2 cellular contexts compared by ENCODE assay signal in the genomic region with DNA sequence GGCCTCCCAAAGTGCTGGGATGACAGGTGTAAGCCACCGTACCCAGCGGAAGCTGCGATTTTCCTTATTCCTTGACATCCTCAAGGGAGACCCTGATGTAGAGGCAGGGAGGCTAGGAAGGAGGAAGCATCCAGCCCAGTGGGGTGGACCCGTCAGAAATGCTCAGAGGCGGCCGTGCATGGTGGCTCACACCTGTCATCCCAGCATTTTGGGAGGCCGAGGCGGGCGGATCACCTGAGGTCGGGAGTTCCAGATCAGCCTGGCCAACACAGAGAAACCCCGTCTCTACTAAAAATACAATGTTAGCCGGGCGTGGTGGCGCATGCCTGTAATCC.
A peak's percentile ranks its signal among the peaks of the same experiment; 100 is the strongest.
TF ChIP-seq lines count a peak whose summit lies in the region.

No MANE protein-coding gene starts in this region.

TF ChIP-seq in HCT116, 20 proteins besides CTCF, POLR2A, EP300 and RAD21:
- no peak for TF ChIP-seq FOSL1 (IDR thresholded peaks at IDR 0.05; ENCODE audit: low read depth)
- TF ChIP-seq SIN3A (IDR thresholded peaks at IDR 0.05; ENCODE audit: low read depth) = no peak
- no peak for TF ChIP-seq SP1 (IDR thresholded peaks at IDR 0.05; ENCODE audit: low read depth)
- no peak for TF ChIP-seq EZH2phosphoT487 (IDR thresholded peaks at IDR 0.05; ENCODE audit: borderline replicate concordance)
- TF ChIP-seq, protein P1, sequence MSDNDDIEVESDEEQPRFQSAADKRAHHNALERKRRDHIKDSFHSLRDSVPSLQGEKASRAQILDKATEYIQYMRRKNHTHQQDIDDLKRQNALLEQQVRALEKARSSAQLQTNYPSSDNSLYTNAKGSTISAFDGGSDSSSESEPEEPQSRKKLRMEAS (IDR thresholded peaks at IDR 0.05) = no peak
- TF ChIP-seq JUND (IDR thresholded peaks at IDR 0.05) = no peak
- TF ChIP-seq, protein P2, sequence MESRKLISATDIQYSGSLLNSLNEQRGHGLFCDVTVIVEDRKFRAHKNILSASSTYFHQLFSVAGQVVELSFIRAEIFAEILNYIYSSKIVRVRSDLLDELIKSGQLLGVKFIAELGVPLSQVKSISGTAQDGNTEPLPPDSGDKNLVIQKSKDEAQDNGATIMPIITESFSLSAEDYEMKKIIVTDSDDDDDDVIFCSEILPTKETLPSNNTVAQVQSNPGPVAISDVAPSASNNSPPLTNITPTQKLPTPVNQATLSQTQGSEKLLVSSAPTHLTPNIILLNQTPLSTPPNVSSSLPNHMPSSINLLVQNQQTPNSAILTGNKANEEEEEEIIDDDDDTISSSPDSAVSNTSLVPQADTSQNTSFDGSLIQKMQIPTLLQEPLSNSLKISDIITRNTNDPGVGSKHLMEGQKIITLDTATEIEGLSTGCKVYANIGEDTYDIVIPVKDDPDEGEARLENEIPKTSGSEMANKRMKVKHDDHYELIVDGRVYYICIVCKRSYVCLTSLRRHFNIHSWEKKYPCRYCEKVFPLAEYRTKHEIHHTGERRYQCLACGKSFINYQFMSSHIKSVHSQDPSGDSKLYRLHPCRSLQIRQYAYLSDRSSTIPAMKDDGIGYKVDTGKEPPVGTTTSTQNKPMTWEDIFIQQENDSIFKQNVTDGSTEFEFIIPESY (IDR thresholded peaks at IDR 0.05; ENCODE audit: extremely low read depth, insufficient replicate concordance, low read length) = no peak
- no peak for TF ChIP-seq ZNF274 (IDR thresholded peaks at IDR 0.05; ENCODE audit: low read depth, low read length)
TF ChIP-seq in HCT116: peak in this region for 0.

TF ChIP-seq in K562, 482 proteins besides CTCF, POLR2A, EP300 and RAD21 (continues in another document):
- TF ChIP-seq, protein P3, sequence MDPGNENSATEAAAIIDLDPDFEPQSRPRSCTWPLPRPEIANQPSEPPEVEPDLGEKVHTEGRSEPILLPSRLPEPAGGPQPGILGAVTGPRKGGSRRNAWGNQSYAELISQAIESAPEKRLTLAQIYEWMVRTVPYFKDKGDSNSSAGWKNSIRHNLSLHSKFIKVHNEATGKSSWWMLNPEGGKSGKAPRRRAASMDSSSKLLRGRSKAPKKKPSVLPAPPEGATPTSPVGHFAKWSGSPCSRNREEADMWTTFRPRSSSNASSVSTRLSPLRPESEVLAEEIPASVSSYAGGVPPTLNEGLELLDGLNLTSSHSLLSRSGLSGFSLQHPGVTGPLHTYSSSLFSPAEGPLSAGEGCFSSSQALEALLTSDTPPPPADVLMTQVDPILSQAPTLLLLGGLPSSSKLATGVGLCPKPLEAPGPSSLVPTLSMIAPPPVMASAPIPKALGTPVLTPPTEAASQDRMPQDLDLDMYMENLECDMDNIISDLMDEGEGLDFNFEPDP (CRISPR knock-in tag; IDR thresholded peaks at IDR 0.05) = no peak
- TF ChIP-seq HNRNPL (IDR thresholded peaks at IDR 0.05; ENCODE audit: low read depth, low read length) (no peak), HMGN3 (IDR thresholded peaks at IDR 0.05; ENCODE audit: borderline replicate concordance, extremely low read depth, insufficient read length, low read depth, low read length) (no peak), MIER1 (IDR thresholded peaks at IDR 0.05; ENCODE audit: low read depth) (no peak), SRSF1 (IDR thresholded peaks at IDR 0.05; ENCODE audit: low read depth, low read length) (no peak), PTRF (tag; IDR thresholded peaks at IDR 0.05) (no peak), ELF1 (tag; IDR thresholded peaks at IDR 0.05) (no peak), MAFK (IDR thresholded peaks at IDR 0.05; ENCODE audit: low read length) (no peak), NONO (IDR thresholded peaks at IDR 0.05; ENCODE audit: low read depth in 2 of 2, low read length in 1 of 2) (no peak), ZNF586 (CRISPR knock-in tag; conservative IDR thresholded peaks at IDR 0.05) (no peak), HLTF (IDR thresholded peaks at IDR 0.05) (0 out of 2 replicates have a peak, but pooled peaks have one; percentile 70), PHB (CRISPR knock-in tag; IDR thresholded peaks at IDR 0.05) (no peak), ZNF584 (CRISPR knock-in tag; IDR thresholded peaks at IDR 0.05; ENCODE audit: low read depth) (no peak), SMARCA5 (IDR thresholded peaks at IDR 0.05) (peak; percentile 73), ZNF347 (CRISPR knock-in tag; IDR thresholded peaks at IDR 0.05; ENCODE audit: low read depth) (no peak), MCM5 (IDR thresholded peaks at IDR 0.05; ENCODE audit: low read depth) (no peak), SMARCA4 (IDR thresholded peaks at IDR 0.05) (no peak), TCF7 (IDR thresholded peaks at IDR 0.05; ENCODE audit: borderline replicate concordance) (0 out of 2 replicates have a peak, but pooled peaks have one; percentile 3), RUNX1 (IDR thresholded peaks at IDR 0.05; ENCODE audit: low read depth) (no peak), KLF16 (IDR thresholded peaks at IDR 0.05) (no peak), NEUROD1 (IDR thresholded peaks at IDR 0.05; ENCODE audit: borderline replicate concordance, low read depth, low read length, partially characterized antibody) (no peak), ZNF253 (CRISPR knock-in tag; conservative IDR thresholded peaks at IDR 0.05) (no peak), BACH1 (tag; IDR thresholded peaks at IDR 0.05) (no peak), MCM7 (IDR thresholded peaks at IDR 0.05) (no peak), XRCC3 (IDR thresholded peaks at IDR 0.05) (no peak)
- TF ChIP-seq, protein P4, sequence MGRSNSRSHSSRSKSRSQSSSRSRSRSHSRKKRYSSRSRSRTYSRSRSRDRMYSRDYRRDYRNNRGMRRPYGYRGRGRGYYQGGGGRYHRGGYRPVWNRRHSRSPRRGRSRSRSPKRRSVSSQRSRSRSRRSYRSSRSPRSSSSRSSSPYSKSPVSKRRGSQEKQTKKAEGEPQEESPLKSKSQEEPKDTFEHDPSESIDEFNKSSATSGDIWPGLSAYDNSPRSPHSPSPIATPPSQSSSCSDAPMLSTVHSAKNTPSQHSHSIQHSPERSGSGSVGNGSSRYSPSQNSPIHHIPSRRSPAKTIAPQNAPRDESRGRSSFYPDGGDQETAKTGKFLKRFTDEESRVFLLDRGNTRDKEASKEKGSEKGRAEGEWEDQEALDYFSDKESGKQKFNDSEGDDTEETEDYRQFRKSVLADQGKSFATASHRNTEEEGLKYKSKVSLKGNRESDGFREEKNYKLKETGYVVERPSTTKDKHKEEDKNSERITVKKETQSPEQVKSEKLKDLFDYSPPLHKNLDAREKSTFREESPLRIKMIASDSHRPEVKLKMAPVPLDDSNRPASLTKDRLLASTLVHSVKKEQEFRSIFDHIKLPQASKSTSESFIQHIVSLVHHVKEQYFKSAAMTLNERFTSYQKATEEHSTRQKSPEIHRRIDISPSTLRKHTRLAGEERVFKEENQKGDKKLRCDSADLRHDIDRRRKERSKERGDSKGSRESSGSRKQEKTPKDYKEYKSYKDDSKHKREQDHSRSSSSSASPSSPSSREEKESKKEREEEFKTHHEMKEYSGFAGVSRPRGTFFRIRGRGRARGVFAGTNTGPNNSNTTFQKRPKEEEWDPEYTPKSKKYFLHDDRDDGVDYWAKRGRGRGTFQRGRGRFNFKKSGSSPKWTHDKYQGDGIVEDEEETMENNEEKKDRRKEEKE (IDR thresholded peaks at IDR 0.05; ENCODE audit: borderline replicate concordance in 1 of 2, control insufficient read depth in 1 of 2, low read depth in 2 of 2, low read length in 1 of 2) = no peak
- TF ChIP-seq, protein P5, sequence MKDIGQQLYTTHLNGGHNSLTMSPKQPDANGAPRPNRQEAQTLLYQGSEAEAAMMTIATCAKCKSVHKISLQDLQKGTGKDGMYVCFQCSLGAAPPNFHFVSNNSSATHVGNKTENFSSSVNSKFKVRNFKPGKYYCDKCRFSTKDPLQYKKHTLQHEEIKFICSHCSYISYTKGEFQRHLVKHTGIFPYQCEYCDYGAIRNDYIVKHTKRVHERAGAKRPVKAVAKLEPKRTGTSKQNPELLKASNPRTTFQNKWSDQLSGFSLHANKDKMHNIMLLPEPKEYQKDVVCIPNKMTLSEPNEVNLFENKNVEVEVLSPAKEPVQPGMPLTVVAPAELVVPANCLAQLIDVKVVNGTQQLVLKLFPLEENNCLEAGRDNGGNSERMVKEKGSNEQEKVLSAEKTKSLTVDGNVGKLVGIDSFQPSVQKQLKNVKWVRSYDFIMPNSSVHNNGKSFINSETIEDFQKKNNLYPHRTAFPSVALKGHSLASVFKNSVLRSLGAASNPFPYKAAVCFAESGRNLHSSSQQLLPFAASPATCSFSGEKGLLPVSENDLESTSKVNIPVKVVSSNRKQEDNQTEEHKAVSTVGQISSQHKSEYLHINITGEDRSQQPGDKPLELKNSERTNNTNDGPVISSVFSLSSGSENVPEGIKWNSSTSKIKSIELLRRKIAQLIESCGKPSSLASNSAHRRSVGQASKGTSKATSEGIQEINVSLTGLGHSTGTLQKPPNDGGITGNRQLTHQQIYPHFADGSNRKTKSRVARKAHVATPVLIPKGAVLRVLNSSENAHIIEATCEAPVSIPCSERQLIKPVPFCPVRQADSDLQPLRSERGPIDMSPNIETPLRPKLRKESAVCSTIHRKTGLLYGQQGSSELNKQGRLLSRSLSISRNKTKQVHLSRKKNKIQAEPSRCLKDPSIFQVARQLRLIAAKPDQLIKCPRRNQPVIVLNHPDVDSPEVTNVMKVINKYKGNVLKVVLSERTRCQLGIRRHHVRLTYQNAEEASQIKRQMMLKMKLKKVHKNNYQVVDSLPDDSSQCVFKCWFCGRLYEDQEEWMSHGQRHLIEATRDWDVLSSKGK (CRISPR knock-in tag; IDR thresholded peaks at IDR 0.05) = no peak
- TF ChIP-seq, protein P6, sequence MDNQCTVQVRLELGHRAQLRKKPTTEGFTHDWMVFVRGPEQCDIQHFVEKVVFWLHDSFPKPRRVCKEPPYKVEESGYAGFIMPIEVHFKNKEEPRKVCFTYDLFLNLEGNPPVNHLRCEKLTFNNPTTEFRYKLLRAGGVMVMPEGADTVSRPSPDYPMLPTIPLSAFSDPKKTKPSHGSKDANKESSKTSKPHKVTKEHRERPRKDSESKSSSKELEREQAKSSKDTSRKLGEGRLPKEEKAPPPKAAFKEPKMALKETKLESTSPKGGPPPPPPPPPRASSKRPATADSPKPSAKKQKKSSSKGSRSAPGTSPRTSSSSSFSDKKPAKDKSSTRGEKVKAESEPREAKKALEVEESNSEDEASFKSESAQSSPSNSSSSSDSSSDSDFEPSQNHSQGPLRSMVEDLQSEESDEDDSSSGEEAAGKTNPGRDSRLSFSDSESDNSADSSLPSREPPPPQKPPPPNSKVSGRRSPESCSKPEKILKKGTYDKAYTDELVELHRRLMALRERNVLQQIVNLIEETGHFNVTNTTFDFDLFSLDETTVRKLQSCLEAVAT (IDR thresholded peaks at IDR 0.05) = 0 out of 4 replicates have a peak, but pooled peaks of 1 of the 2 experiments have one; percentile 59
- TF ChIP-seq, protein P7, sequence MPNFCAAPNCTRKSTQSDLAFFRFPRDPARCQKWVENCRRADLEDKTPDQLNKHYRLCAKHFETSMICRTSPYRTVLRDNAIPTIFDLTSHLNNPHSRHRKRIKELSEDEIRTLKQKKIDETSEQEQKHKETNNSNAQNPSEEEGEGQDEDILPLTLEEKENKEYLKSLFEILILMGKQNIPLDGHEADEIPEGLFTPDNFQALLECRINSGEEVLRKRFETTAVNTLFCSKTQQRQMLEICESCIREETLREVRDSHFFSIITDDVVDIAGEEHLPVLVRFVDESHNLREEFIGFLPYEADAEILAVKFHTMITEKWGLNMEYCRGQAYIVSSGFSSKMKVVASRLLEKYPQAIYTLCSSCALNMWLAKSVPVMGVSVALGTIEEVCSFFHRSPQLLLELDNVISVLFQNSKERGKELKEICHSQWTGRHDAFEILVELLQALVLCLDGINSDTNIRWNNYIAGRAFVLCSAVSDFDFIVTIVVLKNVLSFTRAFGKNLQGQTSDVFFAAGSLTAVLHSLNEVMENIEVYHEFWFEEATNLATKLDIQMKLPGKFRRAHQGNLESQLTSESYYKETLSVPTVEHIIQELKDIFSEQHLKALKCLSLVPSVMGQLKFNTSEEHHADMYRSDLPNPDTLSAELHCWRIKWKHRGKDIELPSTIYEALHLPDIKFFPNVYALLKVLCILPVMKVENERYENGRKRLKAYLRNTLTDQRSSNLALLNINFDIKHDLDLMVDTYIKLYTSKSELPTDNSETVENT (CRISPR knock-in tag; IDR thresholded peaks at IDR 0.05) = no peak
- TF ChIP-seq, protein P8, sequence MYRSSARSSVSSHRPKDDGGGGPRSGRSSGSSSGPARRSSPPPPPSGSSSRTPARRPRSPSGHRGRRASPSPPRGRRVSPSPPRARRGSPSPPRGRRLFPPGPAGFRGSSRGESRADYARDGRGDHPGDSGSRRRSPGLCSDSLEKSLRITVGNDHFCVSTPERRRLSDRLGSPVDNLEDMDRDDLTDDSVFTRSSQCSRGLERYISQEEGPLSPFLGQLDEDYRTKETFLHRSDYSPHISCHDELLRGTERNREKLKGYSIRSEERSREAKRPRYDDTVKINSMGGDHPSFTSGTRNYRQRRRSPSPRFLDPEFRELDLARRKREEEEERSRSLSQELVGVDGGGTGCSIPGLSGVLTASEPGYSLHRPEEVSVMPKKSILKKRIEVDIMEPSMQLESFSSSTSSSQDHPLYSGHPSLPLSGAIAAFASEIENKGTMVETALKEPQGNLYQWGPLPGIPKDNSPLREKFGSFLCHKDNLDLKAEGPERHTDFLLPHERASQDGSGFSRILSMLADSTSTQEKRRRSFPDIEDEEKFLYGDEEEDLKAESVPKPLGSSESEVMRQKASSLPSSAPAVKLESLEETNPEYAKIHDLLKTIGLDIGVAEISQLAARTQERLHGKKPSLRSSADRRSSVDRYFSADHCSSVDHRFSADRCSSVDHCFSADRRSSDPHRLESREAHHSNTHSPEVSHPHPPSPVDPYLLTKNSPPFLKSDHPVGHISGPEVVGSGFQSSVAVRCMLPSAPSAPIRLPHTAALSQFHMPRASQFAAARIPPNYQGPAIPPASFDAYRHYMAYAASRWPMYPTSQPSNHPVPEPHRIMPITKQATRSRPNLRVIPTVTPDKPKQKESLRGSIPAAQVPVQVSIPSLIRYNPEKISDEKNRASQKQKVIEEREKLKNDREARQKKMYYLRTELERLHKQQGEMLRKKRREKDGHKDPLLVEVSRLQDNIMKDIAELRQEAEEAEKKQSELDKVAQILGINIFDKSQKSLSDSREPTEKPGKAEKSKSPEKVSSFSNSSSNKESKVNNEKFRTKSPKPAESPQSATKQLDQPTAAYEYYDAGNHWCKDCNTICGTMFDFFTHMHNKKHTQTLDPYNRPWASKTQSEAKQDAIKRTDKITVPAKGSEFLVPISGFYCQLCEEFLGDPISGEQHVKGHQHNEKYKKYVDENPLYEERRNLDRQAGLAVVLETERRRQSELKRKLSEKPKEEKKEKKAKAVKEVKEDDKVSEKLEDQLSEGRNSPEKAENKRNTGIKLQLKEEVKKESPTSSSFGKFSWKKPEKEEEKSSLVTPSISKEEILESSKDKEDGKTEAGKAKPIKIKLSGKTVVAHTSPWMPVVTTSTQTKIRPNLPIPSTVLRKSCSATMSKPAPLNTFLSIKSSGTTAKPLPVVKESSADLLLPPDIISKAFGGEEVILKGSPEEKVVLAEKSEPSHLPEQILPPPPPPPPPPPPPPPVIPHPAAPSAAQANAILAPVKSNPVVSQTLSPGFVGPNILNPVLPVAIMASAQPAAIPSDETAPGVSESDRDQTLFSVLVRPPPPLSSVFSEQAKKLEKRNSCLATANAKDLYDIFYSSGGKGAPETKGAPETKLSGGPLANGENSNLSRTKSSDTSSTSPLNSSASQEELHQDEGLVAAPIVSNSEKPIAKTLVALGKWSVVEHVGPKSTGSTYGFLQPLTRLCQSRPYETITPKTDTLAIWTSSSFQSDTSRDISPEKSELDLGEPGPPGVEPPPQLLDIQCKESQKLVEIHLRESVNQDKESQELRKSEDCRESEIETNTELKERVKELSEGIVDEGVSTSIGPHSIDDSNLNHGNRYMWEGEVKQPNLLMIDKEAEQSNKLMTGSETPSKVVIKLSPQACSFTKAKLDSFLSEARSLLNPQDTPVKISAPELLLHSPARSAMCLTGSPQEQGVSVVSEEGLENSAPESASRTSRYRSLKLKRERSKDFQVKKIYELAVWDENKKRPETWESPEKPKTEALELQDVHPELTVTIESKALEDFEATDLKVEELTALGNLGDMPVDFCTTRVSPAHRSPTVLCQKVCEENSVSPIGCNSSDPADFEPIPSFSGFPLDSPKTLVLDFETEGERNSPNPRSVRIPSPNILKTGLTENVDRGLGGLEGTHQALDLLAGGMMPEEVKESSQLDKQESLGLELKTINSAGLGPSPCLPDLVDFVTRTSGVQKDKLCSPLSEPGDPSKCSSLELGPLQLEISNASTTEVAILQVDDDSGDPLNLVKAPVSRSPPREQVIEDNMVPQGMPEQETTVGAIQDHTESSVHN (IDR thresholded peaks at IDR 0.05; ENCODE audit: borderline replicate concordance in 1 of 2, low read depth in 1 of 2) = no peak
